Comparison of ENCODE assay signal across 5 cellular contexts in genomic region chr20:4976014-4976413, GRCh38. TPM values are rescaled to one million over a fixed set of nuclear protein-coding genes. Genes with fewer than 3 reads are reported as not detected.
DNase-seq lines count a peak whose midpoint lies in the region; ATAC-seq and TF ChIP-seq lines count a peak whose summit lies in the region.
"Not testable (repeated sequence)": the region's sequence is repeated elsewhere in the genome, so short reads cannot be mapped to it uniquely, and the experiment has no call there.

No MANE protein-coding gene starts in this region.

- not testable (repeated sequence) for ATAC-seq in naive thymus-derived CD4-positive, alpha-beta T cell

- H3K4me1 Mint-ChIP-seq in naive thymus-derived CD4-positive, alpha-beta T cell, result peaks cover 14 to 62% (median 52%) of the 10 kb centered on the region in 7 donors

- H3K79me2 ChIP-seq in Karpas-422 (ENCODE audit: low read length) (peaks cover 94% of the 10 kb centered on the region), SU-DHL-6 (ENCODE audit: insufficient read depth, low read length) (peaks cover 56% of the 10 kb centered on the region)

- not testable (repeated sequence) for H3K9ac ChIP-seq in Karpas-422 (ENCODE audit: low read length)
- peak overlapping the region; percentile 32 for H3K9ac ChIP-seq in SU-DHL-6 (ENCODE audit: low read length)

- not testable (repeated sequence) for H3K9me2 ChIP-seq in Karpas-422 (replicated peaks; ENCODE audit: insufficient read depth, low read length); SU-DHL-6 (replicated peaks; ENCODE audit: insufficient read depth, low read length)

- not testable (repeated sequence) for H3K27me3 ChIP-seq in Karpas-422 (ENCODE audit: low read length); SU-DHL-6 (ENCODE audit: low read length); adrenal gland; naive thymus-derived CD4-positive, alpha-beta T cell (ENCODE audit: control insufficient read depth in 2 of 2, insufficient read depth in 2 of 2, low read length in 2 of 2)

- H3K27ac Mint-ChIP-seq in naive thymus-derived CD4-positive, alpha-beta T cell, result peak overlapping the region in 5 of 9 donors; percentile 8 to 72 (median 23)

- H3K4me1 ChIP-seq in Karpas-422 (ENCODE audit: low read length), result peaks cover 83% of the 10 kb centered on the region
- peaks cover 55 to 80% of the 10 kb centered on the region in 2 donors for H3K4me1 ChIP-seq in adrenal gland (replicated peaks in 1 of 2)
- H3K4me1 ChIP-seq in naive thymus-derived CD4-positive, alpha-beta T cell (ENCODE audit: control insufficient read depth in 2 of 2, insufficient read depth in 2 of 2, low read length in 2 of 2), result not testable (repeated sequence)

- not testable (repeated sequence) for H4K20me1 ChIP-seq in Karpas-422 (ENCODE audit: insufficient read depth, low read depth, low read length); SU-DHL-6 (ENCODE audit: low read depth, low read length)

- POLR2A ChIA-PET in naive thymus-derived CD4-positive, alpha-beta T cell (lab: Charles Lee), result interaction anchor here (1.0 to 1.1 kb wide), 2 partner anchors 10 to 15 kb away, joined by 3 to 4 read pairs; no protein-coding TSS in a partner anchor

- not testable (repeated sequence) for H2AFZ ChIP-seq in Karpas-422 (ENCODE audit: low read length); SU-DHL-6 (ENCODE audit: low read depth, low read length, severe bottlenecking)

- not testable (repeated sequence) for H3K27me3 Mint-ChIP-seq in naive thymus-derived CD4-positive, alpha-beta T cell

- peak; percentile 62 for DNase-seq in Caki2 (ENCODE audit: low read depth)
- DNase-seq in Karpas-422; naive thymus-derived CD4-positive, alpha-beta T cell: not testable (repeated sequence)
- DNase-seq in adrenal gland, result peak in 3 of 7 donors; percentile 8 to 42 (median 18)

- in situ Hi-C loops in Caki2 (cut with HindIII; ENCODE audit: low pct_unique_long_range_greater_than_20kb, low sequenced_read_pairs), result not testable (repeated sequence)

- TF ChIP-seq POLR2A in adrenal gland (IDR thresholded peaks at IDR 0.05), result not testable (repeated sequence)

- H3F3A ChIP-seq in SU-DHL-6 (ENCODE audit: insufficient read depth), result peaks cover 63% of the 10 kb centered on the region

- H3K9me3 Mint-ChIP-seq in naive thymus-derived CD4-positive, alpha-beta T cell, result not testable (repeated sequence)

- intact Hi-C loops in adrenal gland (cut with DNase I); naive thymus-derived CD4-positive, alpha-beta T cell (cut with micrococcal nuclease): not testable (repeated sequence)

- peak overlapping the region; percentile 73 for H3K27ac ChIP-seq in Karpas-422 (ENCODE audit: low read length)
- peak overlapping the region; percentile 95 for H3K27ac ChIP-seq in SU-DHL-6 (ENCODE audit: low read depth, low read length)
- peak overlapping the region; percentile 15 to 90 (median 73) for H3K27ac ChIP-seq in adrenal gland
- not testable (repeated sequence) for H3K27ac ChIP-seq in naive thymus-derived CD4-positive, alpha-beta T cell (ENCODE audit: low read depth, low read length)

- H3K36me3 Mint-ChIP-seq in naive thymus-derived CD4-positive, alpha-beta T cell, result not testable (repeated sequence)

- not testable (repeated sequence) for H3K4me3 ChIP-seq in Karpas-422 (ENCODE audit: low read length); SU-DHL-6 (ENCODE audit: insufficient read depth, low read length, poor library complexity, severe bottlenecking); adrenal gland; naive thymus-derived CD4-positive, alpha-beta T cell (ENCODE audit: low read length)

- H3K4me2 ChIP-seq in Karpas-422 (ENCODE audit: low read depth, low read length, poor library complexity, severe bottlenecking) (peak overlapping the region; percentile 12), SU-DHL-6 (ENCODE audit: low read depth, low read length, poor library complexity, severe bottlenecking) (peak overlapping the region; percentile 73)

- peak overlapping the region in 1 of 10 donors; percentile 39 for H3K4me3 Mint-ChIP-seq in naive thymus-derived CD4-positive, alpha-beta T cell

- CTCF ChIA-PET in naive thymus-derived CD4-positive, alpha-beta T cell (lab: Charles Lee), result not testable (repeated sequence)

- WGBS in adrenal gland, 4 donors, result 53 to 57% (median 55%) methylated on average over 9 of the region's 9 CpGs

- not testable (repeated sequence) for H3K36me3 ChIP-seq in Karpas-422 (ENCODE audit: insufficient read depth, low read length); SU-DHL-6 (ENCODE audit: low read length); adrenal gland (replicated peaks in 1 of 2); naive thymus-derived CD4-positive, alpha-beta T cell (ENCODE audit: control insufficient read depth in 2 of 3, insufficient read depth in 3 of 3, low read length in 3 of 3)

- not testable (repeated sequence) for TF ChIP-seq CTCF in SU-DHL-6 (IDR thresholded peaks at IDR 0.05; ENCODE audit: insufficient read depth, low read length, poor library complexity, severe bottlenecking); adrenal gland (IDR thresholded peaks at IDR 0.05)

- H3K9me3 ChIP-seq in Karpas-422 (ENCODE audit: low read length); SU-DHL-6 (ENCODE audit: insufficient read depth, low read length); adrenal gland (replicated peaks in 1 of 3); naive thymus-derived CD4-positive, alpha-beta T cell (ENCODE audit: control insufficient read depth in 2 of 3, low read length in 3 of 3): not testable (repeated sequence)

RNA-seq across cellular contexts. Expression of gene SLC23A2, which starts 25.3 kb away (rescaled TPM):
- total RNA-seq in Caki2 (2014; rRNA removed; shearing (Covaris generic); ENCODE audit: low replicate concordance), result 13.8 and 14.6 TPM in 2 replicates
- total RNA-seq in Karpas-422 (2014; rRNA removed; shearing (Covaris generic); ENCODE audit: low replicate concordance), result 34.5 and 49.2 TPM in 2 replicates
- total RNA-seq in adrenal gland, result 100 to 1,000 TPM in 7 of 8 donors, 10 to 100 TPM in 1; 98.1 to 294 (median 145) TPM
- polyA plus RNA-seq in adrenal gland, result 100 to 1,000 TPM in 2 of 3 donors, 10 to 100 TPM in 1; 51.0 to 224 (median 104) TPM
- total RNA-seq in naive thymus-derived CD4-positive, alpha-beta T cell, result 10 to 100 TPM; 19.2 to 32.4 (median 29.6) TPM
- 1 to 10 TPM; 7.6 to 8.1 TPM for polyA plus RNA-seq in naive thymus-derived CD4-positive, alpha-beta T cell
